Comparison of ENCODE assay signal across 8 cellular contexts in the genomic region with DNA sequence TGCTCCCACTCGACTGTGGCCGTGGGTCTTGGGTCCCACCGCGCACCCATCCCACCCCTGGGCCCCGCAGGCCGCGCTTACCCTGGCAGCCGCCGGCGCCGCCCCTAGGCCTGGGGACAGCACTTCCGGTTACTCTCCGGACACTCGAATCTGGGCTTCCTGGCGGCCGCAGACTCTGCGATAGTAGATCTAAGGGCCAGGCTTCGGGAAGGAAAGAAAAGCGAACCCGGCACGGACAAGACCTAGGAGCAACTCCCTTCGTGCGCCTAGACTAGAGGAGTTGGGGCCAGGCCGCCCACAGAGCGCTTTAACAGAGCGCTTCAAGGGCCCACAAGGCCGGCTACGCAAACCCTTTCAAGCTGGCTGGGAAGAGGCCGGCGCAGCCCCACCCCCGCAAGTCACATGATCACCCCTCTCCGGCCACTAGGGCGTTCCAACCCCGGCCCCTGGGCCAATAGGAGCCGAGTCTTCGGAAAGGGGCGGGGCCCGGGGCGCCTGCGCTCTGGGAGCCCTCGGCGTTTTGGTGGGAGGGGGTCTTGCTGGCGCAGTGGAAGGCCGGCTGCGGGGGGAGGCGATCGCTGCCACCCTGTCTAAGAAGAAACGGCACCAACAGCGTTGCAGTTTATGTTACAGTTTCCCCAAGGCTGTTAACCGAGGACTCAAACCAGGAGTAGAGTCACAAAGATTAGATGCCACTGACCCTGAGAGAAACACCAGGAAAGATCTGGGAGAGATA. TPM values are rescaled to one million over a fixed set of nuclear protein-coding genes. Genes with fewer than 3 reads are reported as not detected.
A peak's percentile ranks its signal among the peaks of the same experiment; 100 is the strongest.
DNase-seq lines count a peak whose midpoint lies in the region; ATAC-seq and TF ChIP-seq lines count a peak whose summit lies in the region.
"Not testable (repeated sequence)": the region's sequence is repeated elsewhere in the genome, so short reads cannot be mapped to it uniquely, and the experiment has no call there.

A gene with protein sequence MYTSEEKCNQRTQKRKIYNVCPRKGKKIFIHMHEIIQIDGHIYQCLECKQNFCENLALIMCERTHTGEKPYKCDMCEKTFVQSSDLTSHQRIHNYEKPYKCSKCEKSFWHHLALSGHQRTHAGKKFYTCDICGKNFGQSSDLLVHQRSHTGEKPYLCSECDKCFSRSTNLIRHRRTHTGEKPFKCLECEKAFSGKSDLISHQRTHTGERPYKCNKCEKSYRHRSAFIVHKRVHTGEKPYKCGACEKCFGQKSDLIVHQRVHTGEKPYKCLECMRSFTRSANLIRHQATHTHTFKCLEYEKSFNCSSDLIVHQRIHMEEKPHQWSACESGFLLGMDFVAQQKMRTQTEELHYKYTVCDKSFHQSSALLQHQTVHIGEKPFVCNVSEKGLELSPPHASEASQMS (minus strand): TSS at position 387 of the 736 bp plus-strand sequence. CDS start 21,193 bp downstream, outside the sequence.

- not testable (repeated sequence) for H3K27me3 Mint-ChIP-seq in IgD-negative memory B cell

- H3K9me3 Mint-ChIP-seq in IgD-negative memory B cell, result not testable (repeated sequence)

- H3K4me3 ChIP-seq in epithelial cell of proximal tubule (ENCODE audit: low read depth, low read length), result peak within 1 kb of the TSS; percentile 89

- peak; percentile 99 for ATAC-seq in GM21529 (IDR thresholded peaks at IDR 0.05; ENCODE audit: unreplicated experiment)

- DNase-seq in DMS 273 treated with DMSO at 0.1 percent for 48 hours (lab: John Stamatoyannopoulos, UW) (peak; percentile 91), OCI-M2 (lab: John Stamatoyannopoulos, UW; ENCODE audit: unreplicated experiment) (peak; percentile 81), activated T-cell treated with anti-CD3 and anti-CD28 coated beads for 48 hours (ENCODE audit: low read depth) (peak; percentile 89), epithelial cell of proximal tubule (ENCODE audit: low read depth) (peak; percentile 55), mucosa of gallbladder (ENCODE audit: low spot score) (peak; percentile 95)
- DNase-seq in stimulated activated CD8-positive, alpha-beta memory T cell treated with anti-CD3 and anti-CD28 coated beads, Interleukin-4, amount 100 ng/mL, for 4 hours (ENCODE audit: low read depth in 2 of 2, low spot score in 1 of 2), result peak; percentile 56 to 79

- peak within 1 kb of the TSS; percentile 82 to 96 (median 88) for H3K4me3 Mint-ChIP-seq in IgD-negative memory B cell

- TF ChIP-seq CTCF in epithelial cell of proximal tubule (conservative IDR thresholded peaks at IDR 0.05; ENCODE audit: low read depth, low read length), result not testable (repeated sequence)

- peak within 1 kb of the TSS; percentile 37 to 89 (median 84) for H3K27ac Mint-ChIP-seq in IgD-negative memory B cell

- H3K36me3 Mint-ChIP-seq in IgD-negative memory B cell, result not testable (repeated sequence)

- H3K4me1 Mint-ChIP-seq in IgD-negative memory B cell, result peaks cover 19 to 28% (median 25%) of the 10 kb centered on the region in 3 donors

RNA-seq across cellular contexts. Expression of the gene that starts here (rescaled TPM):
- 9.7 TPM for polyA plus RNA-seq in IgD-negative memory B cell
- 7.1 and 11.5 TPM in 2 replicates for total RNA-seq in epithelial cell of proximal tubule
- 31.8 TPM for total RNA-seq in mucosa of gallbladder

Comparison
In these comparisons a context has a peak if more than half of its experiments do, and no peak if none do; other contexts are left out.
1. Peak in every context shown above with its lines: DNase-seq, ATAC-seq and H3K4me3 ChIP-seq.